In the genomic region with DNA sequence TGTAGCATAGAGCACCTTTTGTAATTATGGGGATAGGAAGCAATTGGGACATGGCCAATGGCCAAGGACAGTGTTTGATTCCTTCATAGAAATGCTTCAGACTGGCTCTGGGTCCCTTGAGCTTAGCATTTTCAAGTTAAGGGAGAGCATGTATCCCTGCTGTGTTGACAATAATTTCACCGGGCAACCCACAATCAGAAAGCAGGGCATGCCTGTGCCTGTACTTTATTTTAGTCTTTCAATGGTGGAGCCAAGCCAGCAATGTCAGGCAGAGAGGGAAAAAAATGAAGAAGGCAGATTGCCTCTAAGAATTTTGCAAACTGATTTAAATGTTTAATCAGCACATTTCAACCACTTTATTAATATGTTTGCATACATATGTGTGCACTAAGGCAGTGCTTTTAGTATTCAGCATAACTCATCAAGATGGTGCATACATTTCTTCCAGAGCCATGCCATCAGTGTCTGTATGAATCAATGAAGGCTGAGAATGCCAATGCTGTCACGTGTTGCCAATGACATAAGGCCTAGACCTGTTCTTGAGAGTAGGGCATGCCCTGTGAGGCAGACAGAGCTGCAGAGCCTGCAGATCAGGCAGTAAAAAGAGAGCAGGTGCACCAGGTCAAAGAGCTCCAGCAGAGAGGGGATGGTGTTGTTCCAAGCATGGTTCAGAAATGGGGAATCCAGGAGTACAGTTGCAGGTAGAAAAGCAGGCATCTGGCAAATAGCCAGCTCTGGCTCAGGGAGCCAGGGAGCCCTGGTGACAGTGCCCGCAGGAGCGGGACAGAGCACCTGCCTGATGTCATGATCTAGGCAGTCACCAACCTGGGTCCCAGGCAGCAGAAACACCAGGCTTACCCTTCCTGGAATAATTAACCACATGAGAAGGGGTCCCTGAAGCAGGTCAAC, we compare ENCODE assay signal across 14 cellular contexts.
DNase-seq lines count a peak whose midpoint lies in the region; ATAC-seq and TF ChIP-seq lines count a peak whose summit lies in the region.
"Had no signal": no experiment of that assay in that cellular context is flagged by ENCODE, and none has a peak within 500 bp of the region (broad histone marks: within the 10 kb centered on the region; RNA-seq: fewer than 3 reads in every experiment).

No MANE protein-coding gene starts in this region.

- ATAC-seq in Right ventricle myocardium inferior, result peak; percentile 89
- ATAC-seq in activated CD8-positive, alpha-beta T cell treated with anti-CD3 and anti-CD28 coated beads, Interleukin-2, amount 10 ng/mL, durations not matched to agents 7 days and 5 days, result no peak
- ATAC-seq: sciatic nerve had no signal

- TF ChIP-seq POLR2A in esophagus muscularis mucosa (IDR thresholded peaks at IDR 0.05; ENCODE audit: low read depth), result no peak

- H3K4me1 ChIP-seq in esophagus muscularis mucosa, result peaks cover 0 to 4% (median 0%) of the 10 kb centered on the region in 4 donors
- H3K4me1 ChIP-seq: upper lobe of left lung had no signal

- no peak overlapping the region for H3K27ac Mint-ChIP-seq in activated CD8-positive, alpha-beta T cell treated with anti-CD3 and anti-CD28 coated beads, Interleukin-2, amount 10 ng/mL, durations not matched to agents 7 days and 5 days
- H3K27ac Mint-ChIP-seq: activated naive CD4-positive, alpha-beta T cell treated with anti-CD3 and anti-CD28 coated beads for 36 hours had no signal

- DNase-seq in Right ventricle myocardium inferior (ENCODE audit: missing footprints) (no peak), cardiac septum (ENCODE audit: low spot score) (no peak), NCI-H345 treated with DMSO at 0.1 percent for 48 hours (lab: John Stamatoyannopoulos, UW; ENCODE audit: unreplicated experiment) (peak; percentile 85), esophagus muscularis mucosa (ENCODE audit: extremely low spot score) (peak; percentile 90), RPMI8226 (no peak)
- no peak for DNase-seq in activated CD4-positive, alpha-beta T cell treated with anti-CD3 and anti-CD28 coated beads, Interleukin-2, amount 50 U/mL, for 4 hours
- no peak for DNase-seq in stimulated activated CD4-positive, alpha-beta T cell treated with anti-CD3 and anti-CD28 coated beads, Interleukin-15, amount 100 ng/mL, for 24 hours
- DNase-seq in activated CD8-positive, alpha-beta T cell treated with anti-CD3 and anti-CD28 coated beads, Interleukin-2, amount 10 ng/mL, durations not matched to agents 7 days and 5 days, result no peak
- DNase-seq: activated naive CD4-positive, alpha-beta T cell treated with anti-CD3 and anti-CD28 coated beads for 36 hours; foreskin fibroblast; mesenchymal stem cell; stimulated activated CD4-positive, alpha-beta T cell treated with anti-CD3 and anti-CD28 coated beads, Interleukin-4, amount 100 ng/mL, for 1 hour had no signal

- H3K36me3 ChIP-seq in esophagus muscularis mucosa, result no peaks in the 10 kb centered on the region
- H3K36me3 ChIP-seq: upper lobe of left lung had no signal

- no peaks in the 10 kb centered on the region for H3K9me3 ChIP-seq in esophagus muscularis mucosa
- H3K9me3 ChIP-seq: upper lobe of left lung had no signal

- no peaks in the 10 kb centered on the region for H3K27me3 Mint-ChIP-seq in activated CD8-positive, alpha-beta T cell treated with anti-CD3 and anti-CD28 coated beads, Interleukin-2, amount 10 ng/mL, durations not matched to agents 7 days and 5 days (ENCODE audit: low read depth)

- no peak overlapping the region for H3K4me3 ChIP-seq in esophagus muscularis mucosa
- H3K4me3 ChIP-seq: upper lobe of left lung had no signal

- H3K36me3 Mint-ChIP-seq in activated CD8-positive, alpha-beta T cell treated with anti-CD3 and anti-CD28 coated beads, Interleukin-2, amount 10 ng/mL, durations not matched to agents 7 days and 5 days (ENCODE audit: low read depth), result no peaks in the 10 kb centered on the region

- TF ChIP-seq CTCF in esophagus muscularis mucosa (IDR thresholded peaks at IDR 0.05), result no peak

- H3K27me3 ChIP-seq in esophagus muscularis mucosa, result no peaks in the 10 kb centered on the region
- H3K27me3 ChIP-seq: upper lobe of left lung had no signal

- no peak for TF ChIP-seq EP300 in esophagus muscularis mucosa (IDR thresholded peaks at IDR 0.05)

- H3K27ac ChIP-seq in esophagus muscularis mucosa (replicated peaks in 1 of 4), result no peak overlapping the region
- H3K27ac ChIP-seq: upper lobe of left lung had no signal

- H3K4me3 Mint-ChIP-seq in activated CD8-positive, alpha-beta T cell treated with anti-CD3 and anti-CD28 coated beads, Interleukin-2, amount 10 ng/mL, durations not matched to agents 7 days and 5 days, result no peak overlapping the region
- H3K4me3 Mint-ChIP-seq: activated naive CD4-positive, alpha-beta T cell treated with anti-CD3 and anti-CD28 coated beads for 36 hours had no signal

- intact Hi-C loops in Right ventricle myocardium inferior (cut with DNase I) (no loop called here), cardiac septum (cut with DNase I) (no loop called here), esophagus muscularis mucosa (cut with DNase I) (no loop called here)

- no peaks in the 10 kb centered on the region for H3K4me1 Mint-ChIP-seq in activated CD8-positive, alpha-beta T cell treated with anti-CD3 and anti-CD28 coated beads, Interleukin-2, amount 10 ng/mL, durations not matched to agents 7 days and 5 days (ENCODE audit: low read depth)

- peaks cover 7% of the 10 kb centered on the region for H3K9me3 Mint-ChIP-seq in activated CD8-positive, alpha-beta T cell treated with anti-CD3 and anti-CD28 coated beads, Interleukin-2, amount 10 ng/mL, durations not matched to agents 7 days and 5 days (ENCODE audit: insufficient read depth)
- H3K9me3 Mint-ChIP-seq: activated naive CD4-positive, alpha-beta T cell treated with anti-CD3 and anti-CD28 coated beads for 36 hours had no signal

- CTCF ChIA-PET in activated CD8-positive, alpha-beta T cell treated with anti-CD3 and anti-CD28 coated beads, Interleukin-2, amount 10 ng/mL, durations not matched to agents 7 days and 5 days (lab: Charles Lee), result no interaction called here

- POLR2A ChIA-PET in activated CD8-positive, alpha-beta T cell treated with anti-CD3 and anti-CD28 coated beads, Interleukin-2, amount 10 ng/mL, durations not matched to agents 7 days and 5 days (lab: Charles Lee), result no interaction called here

- 69% methylated on average over 4 of the region's 4 CpGs for WGBS in esophagus muscularis mucosa

Comparison
In these comparisons a context has a peak if more than half of its experiments do, and no peak if none do; other contexts are left out.
1. DNase-seq: peak in NCI-H345 treated with DMSO at 0.1 percent for 48 hours (single experiment) and esophagus muscularis mucosa (single experiment); none in Right ventricle myocardium inferior (single experiment), cardiac septum (single experiment), RPMI8226 (single experiment), activated CD4-positive, alpha-beta T cell treated with anti-CD3 and anti-CD28 coated beads, Interleukin-2, amount 50 U/mL, for 4 hours (0 of 2), stimulated activated CD4-positive, alpha-beta T cell treated with anti-CD3 and anti-CD28 coated beads, Interleukin-15, amount 100 ng/mL, for 24 hours (single experiment) and activated CD8-positive, alpha-beta T cell treated with anti-CD3 and anti-CD28 coated beads, Interleukin-2, amount 10 ng/mL, durations not matched to agents 7 days and 5 days (single experiment).